ENCODE assay signal across 11 cellular contexts in the genomic region with DNA sequence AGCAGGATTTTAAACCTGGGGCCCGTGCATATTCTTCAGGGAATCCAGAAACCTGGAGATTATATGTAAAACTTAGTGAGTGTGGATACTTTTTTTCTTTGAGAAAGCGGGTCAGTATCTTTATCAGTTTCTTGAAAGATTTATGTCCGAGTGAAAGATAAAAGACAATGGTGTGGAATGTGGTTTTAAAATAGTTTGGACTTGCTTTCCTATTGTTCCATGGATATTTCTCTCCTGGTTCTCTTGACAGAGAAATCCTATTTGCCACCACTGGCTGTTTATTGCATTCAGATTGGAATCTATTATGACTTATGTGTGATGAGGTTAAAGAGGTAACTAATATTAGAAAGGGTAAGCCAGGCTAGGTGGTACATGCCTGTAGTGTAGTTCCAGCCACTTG.
"Had no signal": no experiment of that assay in that cellular context is flagged by ENCODE, and none has a peak within 500 bp of the region (broad histone marks: within the 10 kb centered on the region; RNA-seq: fewer than 3 reads in every experiment).

No MANE protein-coding gene starts in this region.

- ATAC-seq: activated CD4-positive, CD25-positive, alpha-beta regulatory T cell treated with anti-CD3 and anti-CD28 coated beads, Interleukin-2, amount 50 U/mL, for 24 hours; foreskin keratinocyte; natural killer cell; sciatic nerve; stimulated activated naive CD8-positive, alpha-beta T cell treated with anti-CD3 and anti-CD28 coated beads, Interleukin-15, Interleukin-2, amounts not matched to agents 100 U/mL and 50 U/mL, for 24 hours had no signal

- H3K27me3 ChIP-seq: esophagus squamous epithelium, foreskin keratinocyte had no signal

- DNase-seq: activated CD4-positive, alpha-beta T cell treated with anti-CD3 and anti-CD28 coated beads, Interleukin-2, amount 50 U/mL, for 1 hour; aorta; esophagus squamous epithelium; foreskin keratinocyte; glutamatergic neuron; hypothalamus; left ventricle myocardium superior; natural killer cell; stimulated activated naive CD8-positive, alpha-beta T cell treated with anti-CD3 and anti-CD28 coated beads, Interleukin-15, Interleukin-2, amounts not matched to agents 100 U/mL and 50 U/mL, for 24 hours had no signal

- H3K4me3 ChIP-seq: esophagus squamous epithelium had no signal

- H3K27ac ChIP-seq: esophagus squamous epithelium, foreskin keratinocyte had no signal

- H3K9me3 ChIP-seq: esophagus squamous epithelium had no signal
